Comparison of ENCODE assay signal across 9 cellular contexts in the genomic region with DNA sequence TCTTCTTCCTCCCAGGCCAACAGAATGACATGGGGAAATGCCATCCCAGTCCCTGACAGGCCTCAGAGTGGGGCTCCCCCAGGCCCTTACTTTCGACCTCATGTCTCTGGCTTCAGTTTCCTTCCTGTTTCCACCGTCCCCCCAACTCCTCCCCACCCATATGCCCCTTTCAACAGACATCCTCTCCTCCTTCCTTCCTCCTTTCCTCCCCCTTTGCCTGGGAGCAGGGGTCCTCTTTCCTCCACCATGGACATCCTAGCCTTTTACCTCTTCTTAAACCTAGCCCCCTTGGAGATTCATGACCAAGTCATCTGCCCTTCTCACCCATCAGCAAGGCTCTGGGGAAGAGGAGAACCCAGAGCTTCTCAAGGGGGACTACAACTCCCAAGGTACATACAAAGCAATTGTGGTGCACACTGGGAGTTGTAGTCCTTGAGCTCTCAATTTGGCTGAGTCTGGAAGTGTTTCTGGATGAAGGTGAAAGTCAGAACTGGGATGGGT. TPM values are rescaled to one million over a fixed set of nuclear protein-coding genes. Genes with fewer than 3 reads are reported as not detected.
DNase-seq lines count a peak whose midpoint lies in the region; ATAC-seq and TF ChIP-seq lines count a peak whose summit lies in the region.
"Had no signal": no experiment of that assay in that cellular context is flagged by ENCODE, and none has a peak within 500 bp of the region (broad histone marks: within the 10 kb centered on the region; RNA-seq: fewer than 3 reads in every experiment).

No MANE protein-coding gene starts in this region.

- H3K23ac ChIP-seq in mesendoderm (ENCODE audit: low read length) = no peak overlapping the region

- no peaks in the 10 kb centered on the region for H3K36me3 ChIP-seq in GM23338 (ENCODE audit: insufficient read depth)
- H3K36me3 ChIP-seq in OCI-LY1 (ENCODE audit: insufficient read depth, low read length) = no peaks in the 10 kb centered on the region
- H3K36me3 ChIP-seq in mesendoderm (ENCODE audit: control insufficient read depth, insufficient read depth, low read length) = no peaks in the 10 kb centered on the region

- H3K79me1 ChIP-seq in mesendoderm (ENCODE audit: low read length) = peaks cover 7% of the 10 kb centered on the region

- no peak overlapping the region for H2BK5ac ChIP-seq in mesendoderm (ENCODE audit: low read length)

- H3K36me3 Mint-ChIP-seq in GM23338 (ENCODE audit: low read depth) = peaks cover 4% of the 10 kb centered on the region; the same call in 1 of the 3 replicates

- H2AK5ac ChIP-seq in mesendoderm (ENCODE audit: low read length) = no peak overlapping the region

- H3K9me3 ChIP-seq in OCI-LY1 (ENCODE audit: low read length) = no peaks in the 10 kb centered on the region

- peaks cover 44% of the 10 kb centered on the region for H3K79me2 ChIP-seq in GM23338 (replicated peaks; ENCODE audit: insufficient read depth)
- H3K79me2 ChIP-seq in OCI-LY1 (ENCODE audit: insufficient read depth, low read length) = no peaks in the 10 kb centered on the region
- peaks cover 21% of the 10 kb centered on the region for H3K79me2 ChIP-seq in mesendoderm (ENCODE audit: control insufficient read depth, insufficient read depth, low read length)

- no peak overlapping the region for H2AFZ ChIP-seq in GM23338
- H2AFZ ChIP-seq in OCI-LY1 (ENCODE audit: low read length) = no peak overlapping the region

- H3K4ac ChIP-seq in mesendoderm (ENCODE audit: low read depth, low read length) = no peak overlapping the region

- H3K4me2 ChIP-seq in GM23338 = no peak overlapping the region
- H3K4me2 ChIP-seq in OCI-LY1 (ENCODE audit: low read length) = no peak overlapping the region
- no peak overlapping the region for H3K4me2 ChIP-seq in mesendoderm (ENCODE audit: low read length)

- H3K4me3 Mint-ChIP-seq in GM23338 = peak overlapping the region; percentile 5; the same call in 1 of the 3 replicates

- no peak overlapping the region for H2BK15ac ChIP-seq in mesendoderm (replicated peaks; ENCODE audit: low read depth)

- DNase-seq in GM23338 (ENCODE audit: low spot score) (peak; percentile 65), astrocyte of the hippocampus (ENCODE audit: low read depth, low spot score) (peak; percentile 22), mesendoderm (peak; percentile 74), GOT3 (lab: John Stamatoyannopoulos, UW) (no peak)
- DNase-seq in effector CD8-positive, alpha-beta T cell (lab: John Stamatoyannopoulos, UW) = no peak
- DNase-seq: IMR-90 had no signal

- no peaks in the 10 kb centered on the region for H3K9me3 Mint-ChIP-seq in GM23338

- H3K27me3 Mint-ChIP-seq in GM23338 (ENCODE audit: insufficient read depth, low read depth, poor library complexity) = peaks cover 21% of the 10 kb centered on the region

- ATAC-seq in GM23338 (no peak), HG02981 (IDR thresholded peaks at IDR 0.05; ENCODE audit: unreplicated experiment) (no peak)

- no peak overlapping the region for H2BK120ac ChIP-seq in mesendoderm (ENCODE audit: low read depth, low read length)

- H3K27ac Mint-ChIP-seq in GM23338 = 0 out of 2 replicates have a peak overlapping the region, but pooled peaks have one; percentile 11

- H3K4me3 ChIP-seq in GM23338 = no peak overlapping the region
- no peak overlapping the region for H3K4me3 ChIP-seq in OCI-LY1 (ENCODE audit: low read depth, low read length, poor library complexity, severe bottlenecking)
- no peak overlapping the region for H3K4me3 ChIP-seq in mesendoderm (ENCODE audit: low read length)

- H4K8ac ChIP-seq in mesendoderm (ENCODE audit: low read depth, low read length) = no peak overlapping the region

- no peak overlapping the region for H4K5ac ChIP-seq in mesendoderm (ENCODE audit: low read length)

- no peak overlapping the region for H3K18ac ChIP-seq in mesendoderm (ENCODE audit: low read length)

- H3K4me1 ChIP-seq in GM23338 (ENCODE audit: insufficient read depth) = peaks cover 40% of the 10 kb centered on the region
- peaks cover 32% of the 10 kb centered on the region for H3K4me1 ChIP-seq in OCI-LY1 (ENCODE audit: insufficient read depth, low read length, severe bottlenecking)
- H3K4me1 ChIP-seq in mesendoderm (ENCODE audit: control insufficient read depth, low read depth, low read length) = peaks cover 15% of the 10 kb centered on the region

- H3K27me3 ChIP-seq in GM23338 (ENCODE audit: insufficient read depth) = no peaks in the 10 kb centered on the region
- H3K27me3 ChIP-seq in OCI-LY1 (ENCODE audit: insufficient read depth, low read length) = no peaks in the 10 kb centered on the region
- no peaks in the 10 kb centered on the region for H3K27me3 ChIP-seq in mesendoderm (ENCODE audit: insufficient read depth, low read length, poor library complexity)

- TF ChIP-seq CTCF in GM23338 (conservative IDR thresholded peaks at IDR 0.05; ENCODE audit: low read depth in 2 of 2) (no peak), OCI-LY1 (IDR thresholded peaks at IDR 0.05; ENCODE audit: low read length) (no peak)

- H3K9me2 ChIP-seq in GM23338 (ENCODE audit: insufficient read depth) (no peaks in the 10 kb centered on the region), OCI-LY1 (ENCODE audit: low read depth, low read length) (no peaks in the 10 kb centered on the region)

- peaks cover 57% of the 10 kb centered on the region for H3K4me1 Mint-ChIP-seq in GM23338

- WGBS in mesendoderm (ENCODE audit: extremely low coverage, insufficient coverage, low lambda C conversion rate) = no CpG with 5 or more reads among the region's 2 CpGs

- no peak overlapping the region for H3K56ac ChIP-seq in mesendoderm (ENCODE audit: low read length)

- peaks cover 4% of the 10 kb centered on the region; the same call in 1 of the 2 replicates for H3F3A ChIP-seq in GM23338 (replicated peaks; ENCODE audit: low read depth)
- H3F3A ChIP-seq in OCI-LY1 (ENCODE audit: insufficient read depth, low read length) = peaks cover 4% of the 10 kb centered on the region; the same call in 1 of the 2 replicates

- no peak overlapping the region for H3K27ac ChIP-seq in GM23338 (ENCODE audit: low read depth)
- peak overlapping the region; percentile 69 for H3K27ac ChIP-seq in OCI-LY1 (ENCODE audit: low read depth, low read length, poor library complexity, severe bottlenecking)
- H3K27ac ChIP-seq in mesendoderm (ENCODE audit: low read depth, low read length) = no peak overlapping the region

- no peak overlapping the region for H3K9ac ChIP-seq in OCI-LY1 (ENCODE audit: low read length)
- H3K9ac ChIP-seq in mesendoderm (ENCODE audit: low read length) = no peak overlapping the region

- H4K20me1 ChIP-seq in GM23338 (replicated peaks; ENCODE audit: insufficient read depth) (peaks cover 4% of the 10 kb centered on the region; the same call in 1 of the 2 replicates), OCI-LY1 (ENCODE audit: insufficient read depth, low read length) (no peaks in the 10 kb centered on the region)

RNA-seq across cellular contexts. Expression of gene ZBTB7B, which starts 4.0 kb away (rescaled TPM):
- 19.3 and 32.6 TPM in 2 replicates for total RNA-seq in GM23338 (2014; rRNA removed; shearing (Covaris generic))
- polyA plus RNA-seq in GM23338 (2016; fragmentation: Nextera tagmentation; extraction: Ambion mirVana) = 3.6 TPM in 2 replicates
- polyA plus RNA-seq in mesendoderm (2013, experiment 1 of 2) = 7.4 TPM
- 6.9 TPM for polyA plus RNA-seq in mesendoderm (2013, experiment 2 of 2)

RNA-seq across cellular contexts. Expression of gene LENEP, which starts 13.3 kb away (rescaled TPM):
- 1.5 and 1.6 TPM in 2 replicates for total RNA-seq in GM23338 (2014; rRNA removed; shearing (Covaris generic))
- not detected in 2 replicates for polyA plus RNA-seq in GM23338 (2016; fragmentation: Nextera tagmentation; extraction: Ambion mirVana)
- 0.28 TPM for polyA plus RNA-seq in mesendoderm (2013, experiment 1 of 2)
- 0.11 TPM for polyA plus RNA-seq in mesendoderm (2013, experiment 2 of 2)
- total RNA-seq: glomerular endothelial cell, IMR-90 had no signal
- polyA plus RNA-seq: IMR-90 had no signal

RNA-seq across cellular contexts. Expression of gene FLAD1, which starts 23.5 kb away (rescaled TPM):
- total RNA-seq in GM23338 (2014; rRNA removed; shearing (Covaris generic)) = 71.4 and 75.0 TPM in 2 replicates
- 72.8 and 74.5 TPM in 2 replicates for polyA plus RNA-seq in GM23338 (2016; fragmentation: Nextera tagmentation; extraction: Ambion mirVana)
- polyA plus RNA-seq in mesendoderm (2013, experiment 1 of 2) = 74.3 TPM
- 74.9 TPM for polyA plus RNA-seq in mesendoderm (2013, experiment 2 of 2)

RNA-seq across cellular contexts. Expression of gene DCST2, which starts 26.9 kb away (rescaled TPM):
- total RNA-seq in GM23338 (2014; rRNA removed; shearing (Covaris generic)) = not detected in 2 replicates
- polyA plus RNA-seq in GM23338 (2016; fragmentation: Nextera tagmentation; extraction: Ambion mirVana) = 0.28 and 0.78 TPM in 2 replicates
- polyA plus RNA-seq in mesendoderm (2013, experiment 1 of 2) = 0.03 TPM
- polyA plus RNA-seq in mesendoderm (2013, experiment 2 of 2) = 0.03 TPM
- total RNA-seq: IMR-90 had no signal

RNA-seq across cellular contexts. Expression of gene DCST1, which starts 27.0 kb away (rescaled TPM):
- not detected in 2 replicates for total RNA-seq in GM23338 (2014; rRNA removed; shearing (Covaris generic))
- polyA plus RNA-seq in GM23338 (2016; fragmentation: Nextera tagmentation; extraction: Ambion mirVana) = not detected in 2 replicates
- polyA plus RNA-seq in mesendoderm (2013, experiment 1 of 2) = not detected
- not detected for polyA plus RNA-seq in mesendoderm (2013, experiment 2 of 2)
- total RNA-seq: glomerular endothelial cell, IMR-90 had no signal
- polyA plus RNA-seq: IMR-90 had no signal

Comparison
In these comparisons a context has a peak if more than half of its experiments do, and no peak if none do; other contexts are left out.
1. DNase-seq: peak in GM23338 (single experiment), astrocyte of the hippocampus (single experiment) and mesendoderm (single experiment); none in effector CD8-positive, alpha-beta T cell (single experiment) and GOT3 (single experiment).